Comparison of ENCODE assay signal across 28 cellular contexts in the genomic region with DNA sequence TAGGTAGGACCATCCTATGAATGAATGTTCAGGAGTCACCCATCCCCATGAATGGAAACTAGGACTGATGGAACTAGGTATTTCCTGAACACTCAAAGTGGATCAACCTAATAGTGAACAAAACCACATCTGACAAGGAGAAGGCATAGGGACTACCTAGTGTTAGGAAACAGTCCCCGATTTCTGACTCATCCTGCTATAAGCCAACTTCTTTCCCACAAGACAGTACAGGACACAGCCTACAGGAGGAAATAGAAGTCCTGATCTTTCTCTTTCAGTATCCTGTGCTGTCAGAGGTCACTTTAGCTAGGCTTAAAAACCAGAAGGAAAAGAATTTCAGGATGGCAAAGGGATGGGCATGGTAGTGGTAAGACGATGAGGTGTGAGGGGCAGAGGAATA. TPM values are rescaled to one million over a fixed set of nuclear protein-coding genes. Genes with fewer than 3 reads are reported as not detected.
DNase-seq lines count a peak whose midpoint lies in the region; ATAC-seq and TF ChIP-seq lines count a peak whose summit lies in the region.
"Had no signal": no experiment of that assay in that cellular context is flagged by ENCODE, and none has a peak within 500 bp of the region (broad histone marks: within the 10 kb centered on the region; RNA-seq: fewer than 3 reads in every experiment).

No MANE protein-coding gene starts in this region.

- H3K27ac ChIP-seq in breast epithelium (no peak overlapping the region), esophagus squamous epithelium (no peak overlapping the region)
- H3K27ac ChIP-seq: adrenal gland, skin epidermis had no signal

- TF ChIP-seq POLR2A in breast epithelium (IDR thresholded peaks at IDR 0.05) (no peak), esophagus squamous epithelium (IDR thresholded peaks at IDR 0.05) (no peak)

- POLR2A ChIA-PET in MCF 10A (lab: Yijun Ruan, JAX): interaction anchor here (3.7 kb wide), 1 partner anchor 18 kb away, joined by 14 read pairs; no protein-coding TSS in a partner anchor

- H3K27me3 ChIP-seq in breast epithelium: no peaks in the 10 kb centered on the region
- no peaks in the 10 kb centered on the region for H3K27me3 ChIP-seq in esophagus squamous epithelium
- H3K27me3 ChIP-seq: adrenal gland had no signal

- ATAC-seq in GM21390 (IDR thresholded peaks at IDR 0.05; ENCODE audit: unreplicated experiment): no peak
- ATAC-seq: stimulated activated naive CD8-positive, alpha-beta T cell treated with anti-CD3 and anti-CD28 coated beads, Interleukin-15, amount 100 ng/mL, for 72 hours had no signal

- H3K9me3 Mint-ChIP-seq in MCF 10A (ENCODE audit: unreplicated experiment): no peaks in the 10 kb centered on the region
- no peaks in the 10 kb centered on the region for H3K9me3 Mint-ChIP-seq in chondrocyte (ENCODE audit: low read depth)
- H3K9me3 Mint-ChIP-seq: central memory CD8-positive, alpha-beta T cell; mesothelial cell of epicardium; nephron progenitor cell; stimulated activated naive CD8-positive, alpha-beta T cell treated with anti-CD3 and anti-CD28 coated beads, Interleukin-15, amount 100 ng/mL, for 72 hours; type B pancreatic cell had no signal

- TF ChIP-seq CTCF in MCF 10A (IDR thresholded peaks at IDR 0.05; ENCODE audit: unreplicated experiment): peak; percentile 12
- TF ChIP-seq CTCF in breast epithelium (IDR thresholded peaks at IDR 0.05): no peak
- no peak for TF ChIP-seq CTCF in fibroblast of the aortic adventitia (IDR thresholded peaks at IDR 0.05; ENCODE audit: insufficient read depth, low read length)
- no peak for TF ChIP-seq CTCF in chondrocyte (IDR thresholded peaks at IDR 0.05)
- TF ChIP-seq CTCF in esophagus squamous epithelium (IDR thresholded peaks at IDR 0.05): peak in 1 of 6 experiments; percentile 22

- H3K36me3 ChIP-seq in breast epithelium (no peaks in the 10 kb centered on the region), esophagus squamous epithelium (peaks cover 0 to 25% (median 0%) of the 10 kb centered on the region in 3 donors)
- H3K36me3 ChIP-seq: adrenal gland had no signal

- BruUV-seq in MCF 10A (replicated peaks; lab: Mats Ljungman, UMichigan): no TSS peak

- no peak overlapping the region for H3K4me3 ChIP-seq in breast epithelium
- H3K4me3 ChIP-seq in fibroblast of the aortic adventitia (ENCODE audit: low read depth, low read length): no peak overlapping the region
- H3K4me3 ChIP-seq in esophagus squamous epithelium: no peak overlapping the region
- H3K4me3 ChIP-seq: adrenal gland, skin epidermis had no signal

- CTCF ChIA-PET in MCF 10A (lab: Yijun Ruan, JAX): interaction anchor here (0.7 kb wide), 1 partner anchor 668 kb away, joined by 4 read pairs; no protein-coding TSS in a partner anchor

- H3K4me1 ChIP-seq in breast epithelium: no peaks in the 10 kb centered on the region
- no peaks in the 10 kb centered on the region for H3K4me1 ChIP-seq in esophagus squamous epithelium
- H3K4me1 ChIP-seq: adrenal gland had no signal

- H3K27me3 Mint-ChIP-seq in MCF 10A (ENCODE audit: insufficient read depth, unreplicated experiment): no peaks in the 10 kb centered on the region
- no peaks in the 10 kb centered on the region for H3K27me3 Mint-ChIP-seq in chondrocyte (ENCODE audit: low read depth)
- H3K27me3 Mint-ChIP-seq: central memory CD8-positive, alpha-beta T cell; stimulated activated naive CD8-positive, alpha-beta T cell treated with anti-CD3 and anti-CD28 coated beads, Interleukin-15, amount 100 ng/mL, for 72 hours; type B pancreatic cell had no signal

- no peaks in the 10 kb centered on the region for H3K36me3 Mint-ChIP-seq in MCF 10A (ENCODE audit: insufficient read depth, unreplicated experiment)
- peaks cover 9% of the 10 kb centered on the region for H3K36me3 Mint-ChIP-seq in chondrocyte (ENCODE audit: low read depth)

- intact Hi-C loops in MCF 10A (cut with micrococcal nuclease): no loop called here
- intact Hi-C loops in breast epithelium (cut with DNase I; ENCODE audit: low total_unique reads): no loop called here
- intact Hi-C loops in esophagus squamous epithelium (cut with DNase I): no loop called here

- WGBS in esophagus squamous epithelium, 2 donors: 47 to 69% methylated on average over 2 of the region's 2 CpGs

- no peak overlapping the region for H3K27ac Mint-ChIP-seq in MCF 10A (ENCODE audit: low read depth, unreplicated experiment)
- no peak overlapping the region for H3K27ac Mint-ChIP-seq in chondrocyte (ENCODE audit: unreplicated experiment)
- H3K27ac Mint-ChIP-seq: CD14-positive monocyte; mesothelial cell of epicardium; nephron progenitor cell; stimulated activated naive CD8-positive, alpha-beta T cell treated with anti-CD3 and anti-CD28 coated beads, Interleukin-15, amount 100 ng/mL, for 72 hours; type B pancreatic cell had no signal

- H3K4me1 Mint-ChIP-seq in MCF 10A (ENCODE audit: insufficient read depth, unreplicated experiment) (peaks cover 11% of the 10 kb centered on the region), chondrocyte (ENCODE audit: low read depth) (peaks cover 31% of the 10 kb centered on the region)
- H3K4me1 Mint-ChIP-seq: CD14-positive monocyte; nephron progenitor cell; stimulated activated naive CD8-positive, alpha-beta T cell treated with anti-CD3 and anti-CD28 coated beads, Interleukin-15, amount 100 ng/mL, for 72 hours had no signal

- peak; percentile 83 for DNase-seq in MCF 10A (ENCODE audit: unreplicated experiment)
- no peak for DNase-seq in breast epithelium (ENCODE audit: low spot score in 2 of 2)
- peak; percentile 49 for DNase-seq in amniotic epithelial cell (ENCODE audit: low read depth)
- peak; percentile 27 for DNase-seq in fibroblast of the aortic adventitia (ENCODE audit: low read depth)
- no peak for DNase-seq in chondrocyte (ENCODE audit: low spot score)
- no peak for DNase-seq in esophagus squamous epithelium (lab: John Stamatoyannopoulos, UW)
- no peak for DNase-seq in medulla oblongata (ENCODE audit: extremely low spot score)
- DNase-seq: activated CD4-positive, alpha-beta T cell treated with anti-CD3 and anti-CD28 coated beads, Interleukin-2, amount 50 U/mL, for 1 hour; activated CD8-positive, alpha-beta memory T cell treated with anti-CD3 and anti-CD28 coated beads, Interleukin-2, amount 50 U/mL, for 48 hours; activated effector memory CD4-positive, alpha-beta T cell treated with Interleukin-2 at 50 U/mL for 16 hours; adrenal gland; effector memory CD4-positive, alpha-beta T cell; hippocampal formation; Karpas-422; kidney glomerular epithelial cell; NCI-H1105 treated with DMSO at 0.1 percent for 48 hours; NCI-H510A; nephron progenitor cell; posterior cingulate gyrus; SHP77 treated with DMSO at 0.1 percent for 48 hours; stimulated activated naive CD8-positive, alpha-beta T cell treated with anti-CD3 and anti-CD28 coated beads, Interleukin-15, amount 100 ng/mL, for 72 hours; T-helper 1 cell had no signal

- no peak overlapping the region for H3K4me3 Mint-ChIP-seq in MCF 10A (ENCODE audit: unreplicated experiment)
- H3K4me3 Mint-ChIP-seq in chondrocyte (ENCODE audit: unreplicated experiment): no peak overlapping the region
- H3K4me3 Mint-ChIP-seq: CD14-positive monocyte; central memory CD8-positive, alpha-beta T cell; mesothelial cell of epicardium; nephron progenitor cell; stimulated activated naive CD8-positive, alpha-beta T cell treated with anti-CD3 and anti-CD28 coated beads, Interleukin-15, amount 100 ng/mL, for 72 hours; type B pancreatic cell had no signal

- no peaks in the 10 kb centered on the region for H3K9me3 ChIP-seq in breast epithelium
- no peaks in the 10 kb centered on the region for H3K9me3 ChIP-seq in esophagus squamous epithelium
- H3K9me3 ChIP-seq: adrenal gland had no signal

RNA-seq across cellular contexts. Expression of a gene that starts 19.5 kb away (rescaled TPM):
- 19.7 and 24.9 TPM in 2 replicates for total RNA-seq in MCF 10A (2022)
- total RNA-seq in breast epithelium: 10 to 100 TPM in 2 of 3 donors, 1 to 10 TPM in 1; 7.5 to 29.2 (median 17.0) TPM
- 15.9 and 30.8 TPM in 2 replicates for total RNA-seq in fibroblast of the aortic adventitia (ENCODE audit: low replicate concordance)
- 34.0 to 35.6 TPM (median 34.3 TPM) in 3 replicates for total RNA-seq in chondrocyte
- 10 to 100 TPM; 17.9 to 58.7 (median 36.7) TPM for total RNA-seq in esophagus squamous epithelium

Comparison
In these comparisons a context has a peak if more than half of its experiments do, and no peak if none do; other contexts are left out.
1. DNase-seq: peak in MCF 10A (single experiment), amniotic epithelial cell (single experiment) and fibroblast of the aortic adventitia (single experiment); none in breast epithelium (0 of 2), chondrocyte (single experiment), esophagus squamous epithelium (single experiment) and medulla oblongata (single experiment).